8 cellular contexts compared by ENCODE assay signal in genomic region chr13:25232937-25233515, GRCh38. TPM values are rescaled to one million over a fixed set of nuclear protein-coding genes. Genes with fewer than 3 reads are reported as not detected.
DNase-seq lines count a peak whose midpoint lies in the region; ATAC-seq, FAIRE-seq and TF ChIP-seq lines count a peak whose summit lies in the region.

No MANE protein-coding gene starts in this region.

- no peak overlapping the region for H3K18ac ChIP-seq in mesendoderm (ENCODE audit: low read length)

- no peak overlapping the region for H3K4me3 ChIP-seq in CD4-positive, CD25-positive, alpha-beta regulatory T cell (ENCODE audit: low read depth, low read length)
- H3K4me3 ChIP-seq in breast epithelium (no peak overlapping the region), mesendoderm (ENCODE audit: low read length) (no peak overlapping the region)

- H2BK15ac ChIP-seq in mesendoderm (replicated peaks; ENCODE audit: low read depth): no peak overlapping the region

- peaks cover 0 to 13% (median 5%) of the 10 kb centered on the region in 4 donors for H3K4me1 Mint-ChIP-seq in CD4-positive, CD25-positive, alpha-beta regulatory T cell
- peaks cover 3% of the 10 kb centered on the region for H3K4me1 Mint-ChIP-seq in activated T-cell treated with anti-CD3 and anti-CD28 coated beads, Interleukin-2, amount 50 U/mL, for 24 hours (ENCODE audit: low read depth)

- H3K36me3 Mint-ChIP-seq in CD4-positive, CD25-positive, alpha-beta regulatory T cell: peaks cover 1% of the 10 kb centered on the region
- no peaks in the 10 kb centered on the region for H3K36me3 Mint-ChIP-seq in activated T-cell treated with anti-CD3 and anti-CD28 coated beads, Interleukin-2, amount 50 U/mL, for 24 hours (ENCODE audit: low read depth)

- no peak overlapping the region for H3K56ac ChIP-seq in mesendoderm (ENCODE audit: low read length)

- H3K4me3 Mint-ChIP-seq in CD4-positive, CD25-positive, alpha-beta regulatory T cell: no peak overlapping the region
- no peak overlapping the region for H3K4me3 Mint-ChIP-seq in activated T-cell treated with anti-CD3 and anti-CD28 coated beads, Interleukin-2, amount 50 U/mL, for 24 hours

- no peak overlapping the region for H4K5ac ChIP-seq in mesendoderm (ENCODE audit: low read length)

- no peak overlapping the region for H2BK120ac ChIP-seq in mesendoderm (ENCODE audit: low read depth, low read length)

- H3K27ac Mint-ChIP-seq in CD4-positive, CD25-positive, alpha-beta regulatory T cell: peak overlapping the region in 2 of 3 donors; percentile 9 to 43
- no peak overlapping the region for H3K27ac Mint-ChIP-seq in activated T-cell treated with anti-CD3 and anti-CD28 coated beads, Interleukin-2, amount 50 U/mL, for 24 hours

- H3K9ac ChIP-seq in mesendoderm (ENCODE audit: low read length): no peak overlapping the region

- H3K9me3 ChIP-seq in CD4-positive, CD25-positive, alpha-beta regulatory T cell (ENCODE audit: control insufficient read depth in 2 of 2, low read length in 2 of 2): no peaks in the 10 kb centered on the region
- no peaks in the 10 kb centered on the region for H3K9me3 ChIP-seq in breast epithelium

- H4K8ac ChIP-seq in mesendoderm (ENCODE audit: low read depth, low read length): no peak overlapping the region

- H3K27ac ChIP-seq in CD4-positive, CD25-positive, alpha-beta regulatory T cell (ENCODE audit: insufficient read depth, low read length, poor library complexity, severe bottlenecking): no peak overlapping the region
- H3K27ac ChIP-seq in breast epithelium (no peak overlapping the region), mesendoderm (ENCODE audit: low read depth, low read length) (no peak overlapping the region)

- no CpG with 5 or more reads among the region's 2 CpGs for WGBS in mesendoderm (ENCODE audit: extremely low coverage, insufficient coverage, low lambda C conversion rate)

- H3K4me2 ChIP-seq in mesendoderm (ENCODE audit: low read length): no peak overlapping the region

- H3K4ac ChIP-seq in mesendoderm (ENCODE audit: low read depth, low read length): no peak overlapping the region

- H2BK5ac ChIP-seq in mesendoderm (ENCODE audit: low read length): no peak overlapping the region

- intact Hi-C loops in breast epithelium (cut with DNase I; ENCODE audit: low total_unique reads): no loop called here

- no peaks in the 10 kb centered on the region for H3K79me1 ChIP-seq in mesendoderm (ENCODE audit: low read length)

- peak in 2 of 3 donors; percentile 12 to 17 for TF ChIP-seq CTCF in breast epithelium (IDR thresholded peaks at IDR 0.05)

- FAIRE-seq in GM19239 (lab: Jason Lieb, UNC): peak; percentile 84
- no peak for FAIRE-seq in H54 (lab: Jason Lieb, UNC)

- H3K27me3 ChIP-seq in CD4-positive, CD25-positive, alpha-beta regulatory T cell (ENCODE audit: control insufficient read depth, insufficient read depth, low read length): peaks cover 5% of the 10 kb centered on the region
- peaks cover 0 to 10% of the 10 kb centered on the region in 2 donors for H3K27me3 ChIP-seq in breast epithelium
- H3K27me3 ChIP-seq in mesendoderm (ENCODE audit: insufficient read depth, low read length, poor library complexity): no peaks in the 10 kb centered on the region

- peaks cover 19% of the 10 kb centered on the region for H3K27me3 Mint-ChIP-seq in CD4-positive, CD25-positive, alpha-beta regulatory T cell
- H3K27me3 Mint-ChIP-seq in activated T-cell treated with anti-CD3 and anti-CD28 coated beads, Interleukin-2, amount 50 U/mL, for 24 hours: peaks cover 2% of the 10 kb centered on the region

- H3K36me3 ChIP-seq in CD4-positive, CD25-positive, alpha-beta regulatory T cell (ENCODE audit: control insufficient read depth, insufficient read depth, low read length): no peaks in the 10 kb centered on the region
- H3K36me3 ChIP-seq in breast epithelium: no peaks in the 10 kb centered on the region
- H3K36me3 ChIP-seq in mesendoderm (ENCODE audit: control insufficient read depth, insufficient read depth, low read length): no peaks in the 10 kb centered on the region

- no peak for TF ChIP-seq POLR2A in breast epithelium (IDR thresholded peaks at IDR 0.05)
- no peak for TF ChIP-seq POLR2A in H54 (IDR thresholded peaks at IDR 0.05; ENCODE audit: low read depth, low read length)

- H3K9me3 Mint-ChIP-seq in CD4-positive, CD25-positive, alpha-beta regulatory T cell: peaks cover 0 to 4% (median 0%) of the 10 kb centered on the region in 7 donors
- H3K9me3 Mint-ChIP-seq in activated T-cell treated with anti-CD3 and anti-CD28 coated beads, Interleukin-2, amount 50 U/mL, for 24 hours: no peaks in the 10 kb centered on the region

- DNase-seq in CD4-positive, CD25-positive, alpha-beta regulatory T cell: peak in 2 of 3 donors; percentile 8 to 35
- DNase-seq in GM19239 (ENCODE audit: insufficient read length, low spot score) (peak; percentile 20), NCI-H524 (lab: John Stamatoyannopoulos, UW) (peak; percentile 62 to 69), breast epithelium (ENCODE audit: low spot score in 2 of 2) (no peak), mesendoderm (peak; percentile 42), H54 (ENCODE audit: insufficient read length, low spot score) (no peak)
- DNase-seq in effector CD8-positive, alpha-beta T cell (lab: John Stamatoyannopoulos, UW): no peak
- DNase-seq in activated T-cell treated with anti-CD3 and anti-CD28 coated beads, Interleukin-2, amount 50 U/mL, for 24 hours: no peak

- no peaks in the 10 kb centered on the region for H3K4me1 ChIP-seq in CD4-positive, CD25-positive, alpha-beta regulatory T cell (ENCODE audit: control insufficient read depth, insufficient read depth, low read length, poor library complexity, severe bottlenecking)
- no peaks in the 10 kb centered on the region for H3K4me1 ChIP-seq in breast epithelium
- no peaks in the 10 kb centered on the region for H3K4me1 ChIP-seq in mesendoderm (ENCODE audit: control insufficient read depth, low read depth, low read length)

- no peak overlapping the region for H2AK5ac ChIP-seq in mesendoderm (ENCODE audit: low read length)

- peak in 1 of 2 donors; percentile 43 for ATAC-seq in CD4-positive, CD25-positive, alpha-beta regulatory T cell (ENCODE audit: low read depth in 2 of 2)

- H3K23ac ChIP-seq in mesendoderm (ENCODE audit: low read length): no peak overlapping the region

- H3K79me2 ChIP-seq in mesendoderm (ENCODE audit: control insufficient read depth, insufficient read depth, low read length): no peaks in the 10 kb centered on the region

RNA-seq across cellular contexts. Expression of gene MTMR6, which starts 54.3 kb away (rescaled TPM):
- total RNA-seq in CD4-positive, CD25-positive, alpha-beta regulatory T cell: 35.0 TPM
- polyA plus RNA-seq in CD4-positive, CD25-positive, alpha-beta regulatory T cell: 10 to 100 TPM; 16.8 to 22.4 (median 19.7) TPM
- 10 to 100 TPM; 17.4 to 26.1 (median 20.6) TPM for total RNA-seq in breast epithelium
- polyA plus RNA-seq in mesendoderm (2013, experiment 1 of 2): 5.1 TPM
- 5.3 TPM for polyA plus RNA-seq in mesendoderm (2013, experiment 2 of 2)

Comparison
In these comparisons a context has a peak if more than half of its experiments do, and no peak if none do; other contexts are left out.
1. DNase-seq: peak in CD4-positive, CD25-positive, alpha-beta regulatory T cell (2 of 3), GM19239 (single experiment), NCI-H524 (2 of 2) and mesendoderm (single experiment); none in breast epithelium (0 of 2), H54 (single experiment), effector CD8-positive, alpha-beta T cell (single experiment) and activated T-cell treated with anti-CD3 and anti-CD28 coated beads, Interleukin-2, amount 50 U/mL, for 24 hours (single experiment).